ENCODE assay signal across 8 cellular contexts in genomic region chr9:112753725-112754124, GRCh38. TPM values are rescaled to one million over a fixed set of nuclear protein-coding genes. Genes with fewer than 3 reads are reported as not detected.
DNase-seq lines count a peak whose midpoint lies in the region; TF ChIP-seq lines count a peak whose summit lies in the region.

No MANE protein-coding gene starts in this region.

- H3K27me3 ChIP-seq in ACC112 (ENCODE audit: insufficient read depth, low read length): no peaks in the 10 kb centered on the region

- peaks cover 16% of the 10 kb centered on the region for H3K79me2 ChIP-seq in ACC112 (ENCODE audit: control insufficient read depth, insufficient read depth, low read length, unreplicated experiment)

- H3K27me3 Mint-ChIP-seq in activated naive CD8-positive, alpha-beta T cell treated with anti-CD3 and anti-CD28 coated beads for 36 hours: no peaks in the 10 kb centered on the region

- H3K4me3 ChIP-seq in ACC112 (ENCODE audit: low read depth, low read length): no peak overlapping the region
- no peak overlapping the region for H3K4me3 ChIP-seq in HFF-Myc (replicated peaks; ENCODE audit: low read depth, low read length)

- peak overlapping the region; percentile 57 for H3K27ac ChIP-seq in ACC112 (ENCODE audit: low read depth, low read length)

- peak; percentile 45 for DNase-seq in HFF-Myc (ENCODE audit: extremely low read depth, low read depth)
- peak; percentile 35 for DNase-seq in activated naive CD8-positive, alpha-beta T cell treated with anti-CD3 and anti-CD28 coated beads for 36 hours
- peak; percentile 73 for DNase-seq in kidney glomerular epithelial cell (lab: John Stamatoyannopoulos, UW)
- DNase-seq in midbrain (lab: John Stamatoyannopoulos, UW): no peak
- no peak for DNase-seq in NCI-H1105 treated with DMSO at 0.1 percent for 48 hours (lab: John Stamatoyannopoulos, UW)
- no peak for DNase-seq in activated effector memory CD4-positive, alpha-beta T cell treated with Interleukin-2 at 50 U/mL for 16 hours
- no peak for DNase-seq in NCI-H2029 treated with DMSO at 0.1 percent for 48 hours (lab: John Stamatoyannopoulos, UW)

- TF ChIP-seq CTCF in HFF-Myc (IDR thresholded peaks at IDR 0.05; ENCODE audit: low read depth, low read length, missing control alignments): no peak

- H3K4me1 Mint-ChIP-seq in activated naive CD8-positive, alpha-beta T cell treated with anti-CD3 and anti-CD28 coated beads for 36 hours: peaks cover 78% of the 10 kb centered on the region

- peak overlapping the region; percentile 56 for H3K27ac Mint-ChIP-seq in activated naive CD8-positive, alpha-beta T cell treated with anti-CD3 and anti-CD28 coated beads for 36 hours

- H3K4me1 ChIP-seq in ACC112 (ENCODE audit: control insufficient read depth, insufficient read depth, low read length, unreplicated experiment): peaks cover 42% of the 10 kb centered on the region

- peak overlapping the region; percentile 4 for H3K4me3 Mint-ChIP-seq in activated naive CD8-positive, alpha-beta T cell treated with anti-CD3 and anti-CD28 coated beads for 36 hours

- no peak overlapping the region for H2AFZ ChIP-seq in ACC112 (ENCODE audit: low read length, unreplicated experiment)

- no peaks in the 10 kb centered on the region for H3K36me3 ChIP-seq in ACC112 (ENCODE audit: insufficient read depth, low read length)

- no peaks in the 10 kb centered on the region for H3K9me3 Mint-ChIP-seq in activated naive CD8-positive, alpha-beta T cell treated with anti-CD3 and anti-CD28 coated beads for 36 hours

- no peaks in the 10 kb centered on the region for H3K36me3 Mint-ChIP-seq in activated naive CD8-positive, alpha-beta T cell treated with anti-CD3 and anti-CD28 coated beads for 36 hours

RNA-seq across cellular contexts. Expression of gene SNX30, which starts 3.2 kb away (rescaled TPM):
- total RNA-seq in activated naive CD8-positive, alpha-beta T cell treated with anti-CD3 and anti-CD28 coated beads for 36 hours: 1 to 10 TPM; 5.4 TPM

RNA-seq across cellular contexts. Expression of gene INIP, which starts 35.8 kb away (rescaled TPM):
- 10 to 100 TPM; 36.8 to 38.6 TPM for total RNA-seq in activated naive CD8-positive, alpha-beta T cell treated with anti-CD3 and anti-CD28 coated beads for 36 hours

Comparison
In these comparisons a context has a peak if more than half of its experiments do, and no peak if none do; other contexts are left out.
1. DNase-seq: peak in HFF-Myc (single experiment), activated naive CD8-positive, alpha-beta T cell treated with anti-CD3 and anti-CD28 coated beads for 36 hours (single experiment) and kidney glomerular epithelial cell (single experiment); none in midbrain (single experiment), NCI-H1105 treated with DMSO at 0.1 percent for 48 hours (single experiment), activated effector memory CD4-positive, alpha-beta T cell treated with Interleukin-2 at 50 U/mL for 16 hours (single experiment) and NCI-H2029 treated with DMSO at 0.1 percent for 48 hours (single experiment).